In the genomic region with DNA sequence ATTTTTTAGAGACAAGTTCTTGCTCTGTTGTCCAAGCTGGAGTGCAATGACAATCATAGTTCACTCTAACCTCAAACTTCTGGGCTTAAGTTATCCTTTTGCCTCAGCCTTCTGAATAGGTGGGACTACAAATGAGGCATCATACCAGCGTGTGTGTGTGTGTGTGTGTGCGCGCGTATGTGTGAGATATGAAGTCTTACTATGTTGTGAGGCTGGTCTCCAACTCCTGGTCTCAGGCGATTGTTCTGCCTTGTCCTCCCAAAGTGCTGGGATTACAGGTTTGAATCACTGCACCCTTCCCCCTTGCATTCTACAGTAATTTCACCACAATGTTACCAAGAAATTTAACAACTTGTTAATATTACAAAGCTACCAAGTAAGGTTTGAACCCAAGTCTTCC, we compare ENCODE assay signal across 10 cellular contexts. TPM values are rescaled to one million over a fixed set of nuclear protein-coding genes. Genes with fewer than 3 reads are reported as not detected.
DNase-seq lines count a peak whose midpoint lies in the region; ATAC-seq and TF ChIP-seq lines count a peak whose summit lies in the region.
"Had no signal": no experiment of that assay in that cellular context is flagged by ENCODE, and none has a peak within 500 bp of the region (broad histone marks: within the 10 kb centered on the region; RNA-seq: fewer than 3 reads in every experiment).

No MANE protein-coding gene starts in this region.

- TF ChIP-seq POLR2A in breast epithelium (IDR thresholded peaks at IDR 0.05) = no peak

- no peak for TF ChIP-seq CTCF in breast epithelium (IDR thresholded peaks at IDR 0.05)
- TF ChIP-seq CTCF in nephron progenitor cell (IDR thresholded peaks at IDR 0.05) = no peak

- no peaks in the 10 kb centered on the region for H3K9me3 ChIP-seq in breast epithelium

- peak overlapping the region; percentile 93 for H3K4me3 Mint-ChIP-seq in natural killer cell treated with Interleukin-12 subunit alpha and Interleukin-12 subunit beta and Interleukin-15 and Interleukin-18, amount 100 ng/mL, for 72 hours
- H3K4me3 Mint-ChIP-seq in nephron progenitor cell = no peak overlapping the region

- no peaks in the 10 kb centered on the region for H3K27me3 Mint-ChIP-seq in natural killer cell treated with Interleukin-12 subunit alpha and Interleukin-12 subunit beta and Interleukin-15 and Interleukin-18, amount 100 ng/mL, for 72 hours
- H3K27me3 Mint-ChIP-seq in nephron progenitor cell (ENCODE audit: low read depth, poor library complexity) = no peaks in the 10 kb centered on the region

- peaks cover 54 to 65% of the 10 kb centered on the region in 2 donors for H3K4me1 Mint-ChIP-seq in natural killer cell treated with Interleukin-12 subunit alpha and Interleukin-12 subunit beta and Interleukin-15 and Interleukin-18, amount 100 ng/mL, for 72 hours (ENCODE audit: low read depth in 2 of 2)
- no peaks in the 10 kb centered on the region for H3K4me1 Mint-ChIP-seq in nephron progenitor cell

- peak; percentile 73 to 77 for ATAC-seq in natural killer cell treated with Interleukin-12 subunit alpha and Interleukin-12 subunit beta and Interleukin-15 and Interleukin-18, amount 100 ng/mL, for 72 hours
- ATAC-seq in GM21529 (IDR thresholded peaks at IDR 0.05; ENCODE audit: unreplicated experiment) (no peak), HG03139 (IDR thresholded peaks at IDR 0.05; ENCODE audit: unreplicated experiment) (no peak)

- H3K27ac ChIP-seq in breast epithelium = peak overlapping the region; percentile 88 to 94

- DNase-seq in stimulated activated CD4-positive, alpha-beta T cell treated with anti-CD3 and anti-CD28 coated beads, Interleukin-4, amount 100 ng/mL, for 24 hours = peak; percentile 33
- DNase-seq in stimulated activated CD4-positive, alpha-beta T cell treated with anti-CD3 and anti-CD28 coated beads, Interleukin-12 subunit alpha, Interleukin-12 subunit beta, amount 100 ng/mL, for 4 hours = no peak
- DNase-seq in breast epithelium (ENCODE audit: low spot score in 2 of 2) (no peak), nephron progenitor cell (no peak)
- DNase-seq in natural killer cell treated with Interleukin-12 subunit alpha and Interleukin-12 subunit beta and Interleukin-15 and Interleukin-18, amount 100 ng/mL, for 72 hours (ENCODE audit: low spot score) = no peak
- no peak for DNase-seq in stimulated activated CD8-positive, alpha-beta memory T cell treated with anti-CD3 and anti-CD28 coated beads, Interleukin-4, amount 100 ng/mL, for 48 hours
- DNase-seq: NCI-H1436 treated with DMSO at 0.1 percent for 48 hours had no signal

- H3K4me3 ChIP-seq in breast epithelium = peak overlapping the region in 2 of 3 donors; percentile 3 to 84

- H3K27me3 ChIP-seq in breast epithelium = no peaks in the 10 kb centered on the region

- H3K4me1 ChIP-seq in breast epithelium = peaks cover 0 to 3% of the 10 kb centered on the region in 2 donors

- H3K27ac Mint-ChIP-seq in natural killer cell treated with Interleukin-12 subunit alpha and Interleukin-12 subunit beta and Interleukin-15 and Interleukin-18, amount 100 ng/mL, for 72 hours = peak overlapping the region; percentile 90 to 100
- no peak overlapping the region for H3K27ac Mint-ChIP-seq in nephron progenitor cell

- H3K36me3 ChIP-seq in breast epithelium = no peaks in the 10 kb centered on the region

- H3K36me3 Mint-ChIP-seq in natural killer cell treated with Interleukin-12 subunit alpha and Interleukin-12 subunit beta and Interleukin-15 and Interleukin-18, amount 100 ng/mL, for 72 hours = peaks cover 42% of the 10 kb centered on the region
- no peaks in the 10 kb centered on the region for H3K36me3 Mint-ChIP-seq in nephron progenitor cell (ENCODE audit: low read depth)
- H3K36me3 Mint-ChIP-seq: brain had no signal

- H3K9me3 Mint-ChIP-seq in natural killer cell treated with Interleukin-12 subunit alpha and Interleukin-12 subunit beta and Interleukin-15 and Interleukin-18, amount 100 ng/mL, for 72 hours = no peaks in the 10 kb centered on the region
- peaks cover 4% of the 10 kb centered on the region for H3K9me3 Mint-ChIP-seq in nephron progenitor cell

- intact Hi-C loops in breast epithelium (cut with DNase I; ENCODE audit: low total_unique reads) = no loop called here

RNA-seq across cellular contexts. Expression of a gene that starts 0.7 kb away (rescaled TPM):
- total RNA-seq in breast epithelium = 100 to 1,000 TPM in 2 of 3 donors, 10 to 100 TPM in 1; 53.0 to 219 (median 122) TPM
- 100 to 1,000 TPM; 154 to 357 TPM for total RNA-seq in natural killer cell treated with Interleukin-12 subunit alpha and Interleukin-12 subunit beta and Interleukin-15 and Interleukin-18, amount 100 ng/mL, for 72 hours

RNA-seq across cellular contexts. Expression of a gene that starts 49.2 kb away (rescaled TPM):
- total RNA-seq in breast epithelium = not detected
- total RNA-seq in natural killer cell treated with Interleukin-12 subunit alpha and Interleukin-12 subunit beta and Interleukin-15 and Interleukin-18, amount 100 ng/mL, for 72 hours = 1 to 10 TPM in 1 of 2 donors, not detected in 1; 1.3 TPM

Comparison
In these comparisons a context has a peak if more than half of its experiments do, and no peak if none do; other contexts are left out.
1. ATAC-seq: peak in natural killer cell treated with Interleukin-12 subunit alpha and Interleukin-12 subunit beta and Interleukin-15 and Interleukin-18, amount 100 ng/mL, for 72 hours (2 of 2); none in GM21529 (single experiment) and HG03139 (single experiment).